In genomic region chr7:106269263-106269961, GRCh38 we compare ENCODE assay signal across 21 cellular contexts. TPM values are rescaled to one million over a fixed set of nuclear protein-coding genes. Genes with fewer than 3 reads are reported as not detected.
DNase-seq lines count a peak whose midpoint lies in the region; ATAC-seq, FAIRE-seq and TF ChIP-seq lines count a peak whose summit lies in the region.
"Had no signal": no experiment of that assay in that cellular context is flagged by ENCODE, and none has a peak within 500 bp of the region (broad histone marks: within the 10 kb centered on the region; RNA-seq: fewer than 3 reads in every experiment).

No MANE protein-coding gene starts in this region.

- peaks cover 41% of the 10 kb centered on the region for H3K4me1 Mint-ChIP-seq in activated T-cell treated with anti-CD3 and anti-CD28 coated beads, Interleukin-2, amount 50 U/mL, for 72 hours (ENCODE audit: low read depth)
- H3K4me1 Mint-ChIP-seq in activated T-cell treated with anti-CD3 and anti-CD28 coated beads, Interleukin-2, amount 50 U/mL, for 4 hours (ENCODE audit: low read depth) = peaks cover 7% of the 10 kb centered on the region
- H3K4me1 Mint-ChIP-seq: B cell had no signal

- CTCF ChIA-PET in HepG2 (lab: Yijun Ruan, JAX; ENCODE audit: low intra/inter-chr PET ratio, low total read pairs) = no interaction called here

- no peaks in the 10 kb centered on the region for H3K9me3 Mint-ChIP-seq in activated T-cell treated with anti-CD3 and anti-CD28 coated beads, Interleukin-2, amount 50 U/mL, for 72 hours
- H3K9me3 Mint-ChIP-seq in activated T-cell treated with anti-CD3 and anti-CD28 coated beads, Interleukin-2, amount 50 U/mL, for 4 hours = no peaks in the 10 kb centered on the region
- H3K9me3 Mint-ChIP-seq: CD4-positive, CD25-positive, alpha-beta regulatory T cell had no signal

- peaks cover 28 to 81% of the 10 kb centered on the region in 2 donors for H3K36me3 Mint-ChIP-seq in activated T-cell treated with anti-CD3 and anti-CD28 coated beads, Interleukin-2, amount 50 U/mL, for 72 hours (ENCODE audit: insufficient read depth in 2 of 2)
- peaks cover 68% of the 10 kb centered on the region for H3K36me3 Mint-ChIP-seq in activated T-cell treated with anti-CD3 and anti-CD28 coated beads, Interleukin-2, amount 50 U/mL, for 4 hours (ENCODE audit: insufficient read depth)

- H3K27ac ChIP-seq in liver (ENCODE audit: low read depth in 1 of 2, low read length in 2 of 2) (no peak overlapping the region), HepG2 (ENCODE audit: extremely low read length, insufficient read depth, low read length) (no peak overlapping the region), left ventricle myocardium inferior (replicated peaks) (peak overlapping the region; percentile 62)
- H3K27ac ChIP-seq: HL-60 had no signal

- H3K9me3 ChIP-seq in liver (ENCODE audit: control insufficient read depth in 4 of 4, low read length in 3 of 4) (no peaks in the 10 kb centered on the region), HepG2 (ENCODE audit: low read length) (no peaks in the 10 kb centered on the region), left ventricle myocardium inferior (replicated peaks) (no peaks in the 10 kb centered on the region)

- TF ChIP-seq EP300 in HepG2 (IDR thresholded peaks at IDR 0.05; ENCODE audit: low read depth in 2 of 2, low read length in 2 of 2) (no peak), HepG2 (CRISPR knock-in tag; IDR thresholded peaks at IDR 0.05; ENCODE audit: borderline replicate concordance) (no peak)

- no peaks in the 10 kb centered on the region for H3K27me3 Mint-ChIP-seq in activated T-cell treated with anti-CD3 and anti-CD28 coated beads, Interleukin-2, amount 50 U/mL, for 72 hours (ENCODE audit: low read depth)
- H3K27me3 Mint-ChIP-seq in activated T-cell treated with anti-CD3 and anti-CD28 coated beads, Interleukin-2, amount 50 U/mL, for 4 hours (ENCODE audit: low read depth) = no peaks in the 10 kb centered on the region
- H3K27me3 Mint-ChIP-seq: B cell; CD4-positive, CD25-positive, alpha-beta regulatory T cell had no signal

- TF ChIP-seq CTCF in liver (IDR thresholded peaks at IDR 0.05; ENCODE audit: low read depth, low read length, missing input control) = no peak
- TF ChIP-seq CTCF in HepG2 (CRISPR knock-in tag; IDR thresholded peaks at IDR 0.05) = no peak
- no peak for TF ChIP-seq CTCF in left ventricle myocardium inferior (IDR thresholded peaks at IDR 0.05; ENCODE audit: borderline replicate concordance)

- WGBS in liver = 62% methylated on average over 4 of the region's 4 CpGs
- 82% methylated on average over 4 of the region's 4 CpGs for WGBS in HepG2 (ENCODE audit: low lambda C conversion rate)

- H3K36me3 ChIP-seq in liver (ENCODE audit: control insufficient read depth in 4 of 4, insufficient read depth in 3 of 4, low read depth in 1 of 4, low read length in 3 of 4) = peaks cover 5 to 96% (median 91%) of the 10 kb centered on the region in 4 donors
- H3K36me3 ChIP-seq in HepG2 (replicated peaks in 1 of 2; ENCODE audit: control insufficient read depth in 1 of 2, insufficient read depth in 2 of 2, low read length in 2 of 2) = peaks cover 2 to 69% of the 10 kb centered on the region in 2 experiments; a peak in 4 of 5 replicates
- H3K36me3 ChIP-seq in left ventricle myocardium inferior = peaks cover 80% of the 10 kb centered on the region

- TF ChIP-seq POLR2A in HepG2 (IDR thresholded peaks at IDR 0.05; ENCODE audit: insufficient read depth in 1 of 2, low read depth in 2 of 2, low read length in 2 of 2) = no peak

- no TSS peak for BruUV-seq in HepG2 (replicated peaks; lab: Mats Ljungman, UMichigan)

- no peaks in the 10 kb centered on the region for H4K20me1 ChIP-seq in HepG2 (ENCODE audit: insufficient read depth, low read length)

- ATAC-seq in activated T-cell treated with anti-CD3 and anti-CD28 coated beads, Interleukin-2, amount 50 U/mL, for 72 hours (replicated peaks in 1 of 2) = no peak
- ATAC-seq in activated T-cell treated with anti-CD3 and anti-CD28 coated beads, Interleukin-2, amount 50 U/mL, for 4 hours = no peak
- ATAC-seq in HepG2 (no peak), HG03039 (IDR thresholded peaks at IDR 0.05; ENCODE audit: unreplicated experiment) (no peak)

- peak overlapping the region; percentile 86 for H3K27ac Mint-ChIP-seq in activated T-cell treated with anti-CD3 and anti-CD28 coated beads, Interleukin-2, amount 50 U/mL, for 72 hours
- H3K27ac Mint-ChIP-seq: B cell had no signal

- H3K4me1 ChIP-seq in liver (ENCODE audit: control insufficient read depth in 4 of 4, insufficient read depth in 4 of 4, low read length in 3 of 4) = peaks cover 1 to 12% (median 7%) of the 10 kb centered on the region in 4 donors
- H3K4me1 ChIP-seq in HepG2 (ENCODE audit: insufficient read depth, low read length) = no peaks in the 10 kb centered on the region
- H3K4me1 ChIP-seq in left ventricle myocardium inferior = peaks cover 55% of the 10 kb centered on the region

- DNase-seq in activated T-cell treated with anti-CD3 and anti-CD28 coated beads, Interleukin-2, amount 50 U/mL, for 72 hours = no peak
- no peak for DNase-seq in activated T-cell treated with anti-CD3 and anti-CD28 coated beads, Interleukin-2, amount 50 U/mL, for 4 hours
- DNase-seq in HepG2 (ENCODE audit: low spot score) (no peak), left ventricle myocardium inferior (no peak), NCI-H1105 treated with DMSO at 0.1 percent for 48 hours (lab: John Stamatoyannopoulos, UW) (no peak)
- DNase-seq: CD4-positive, CD25-positive, alpha-beta regulatory T cell; COR-L47; IMR-90; Karpas-422; NCI-H1048; NCI-H1436 treated with DMSO at 0.1 percent for 48 hours; NCI-H2029; NCI-H345; NCI-H524 treated with DMSO at 0.1 percent for 48 hours; RPMI8226 had no signal

- no peaks in the 10 kb centered on the region for H3K79me2 ChIP-seq in HepG2 (ENCODE audit: insufficient read depth, low read length)

- POLR2A ChIA-PET in HepG2 (lab: Yijun Ruan, JAX) = no interaction called here

- H3K4me3 ChIP-seq in liver (ENCODE audit: low read depth in 1 of 3, low read length in 3 of 3) (no peak overlapping the region), HepG2 (replicated peaks in 1 of 3; ENCODE audit: insufficient read depth in 1 of 3, low read depth in 2 of 3, low read length in 3 of 3) (no peak overlapping the region), left ventricle myocardium inferior (peak overlapping the region; percentile 20)

- in situ Hi-C loops in HepG2 (cut with HindIII; ENCODE audit: extremely low pct_ligation_motif_present, low pct_unique_long_range_greater_than_20kb) = no loop called here

- no peak for FAIRE-seq in HepG2 (lab: Jason Lieb, UNC)
- FAIRE-seq: G401.6, H54 had no signal

- intact Hi-C loops in HepG2 (cut with micrococcal nuclease; ENCODE audit: unreplicated experiment) (no loop called here), left ventricle myocardium inferior (cut with micrococcal nuclease) (no loop called here)

- H3K9ac ChIP-seq in liver (ENCODE audit: low read depth in 1 of 2, low read length in 2 of 2) (peak overlapping the region in 1 of 2 donors; percentile 18), HepG2 (ENCODE audit: insufficient read depth, low read depth, low read length) (no peak overlapping the region)

- H3K4me3 Mint-ChIP-seq in activated T-cell treated with anti-CD3 and anti-CD28 coated beads, Interleukin-2, amount 50 U/mL, for 72 hours = no peak overlapping the region
- no peak overlapping the region for H3K4me3 Mint-ChIP-seq in activated T-cell treated with anti-CD3 and anti-CD28 coated beads, Interleukin-2, amount 50 U/mL, for 4 hours
- H3K4me3 Mint-ChIP-seq: B cell; CD4-positive, CD25-positive, alpha-beta regulatory T cell had no signal

- TF ChIP-seq RAD21 in liver (IDR thresholded peaks at IDR 0.05) = peak in 1 of 2 donors; percentile 2
- no peak for TF ChIP-seq RAD21 in HepG2 (CRISPR knock-in tag; IDR thresholded peaks at IDR 0.05)

- H3K27me3 ChIP-seq in liver (ENCODE audit: control insufficient read depth in 4 of 4, insufficient read depth in 4 of 4, low read length in 3 of 4) (no peaks in the 10 kb centered on the region), HepG2 (ENCODE audit: control insufficient read depth in 1 of 2, insufficient read depth in 2 of 2, low read length in 2 of 2) (no peaks in the 10 kb centered on the region), left ventricle myocardium inferior (ENCODE audit: low read depth) (no peaks in the 10 kb centered on the region)

- H3K4me2 ChIP-seq in HepG2 (ENCODE audit: low read depth, low read length) = no peak overlapping the region

- no peak overlapping the region for H2AFZ ChIP-seq in HepG2 (ENCODE audit: low read length)

TF ChIP-seq in liver, 16 proteins besides CTCF, POLR2A, EP300 and RAD21 (continues in another document):
- TF ChIP-seq FOXA1 (IDR thresholded peaks at IDR 0.05) = no peak

RNA-seq across cellular contexts. Expression of gene NAMPT, which starts 15.4 kb away (rescaled TPM):
- total RNA-seq in activated T-cell treated with anti-CD3 and anti-CD28 coated beads, Interleukin-2, amount 50 U/mL, for 72 hours = 1,000 to 10,000 TPM in 1 of 2 donors, 100 to 1,000 TPM in 1; 819 to 1,006 TPM
- 1,000 to 10,000 TPM; 1,116 to 1,426 (median 1,121) TPM for total RNA-seq in activated T-cell treated with anti-CD3 and anti-CD28 coated beads, Interleukin-2, amount 50 U/mL, for 4 hours
- total RNA-seq in liver (100 to 1,000 TPM in 1 of 2 donors, 10 to 100 TPM in 1; 20.8 to 444 TPM), HepG2 (2016; rRNA removed; fragmentation: Illumina TruSeq; extraction: Trizol) (67.7 and 105 TPM in 2 replicates), left ventricle myocardium inferior (123 TPM)
- polyA plus RNA-seq in liver (100 to 1,000 TPM; 134 to 185 TPM), HepG2 (2011; rRNA removed) (10.4 and 15.8 TPM in 2 replicates)
- total RNA-seq in HepG2 (2016; cell fraction: cytosol; rRNA removed; fragmentation: Illumina TruSeq; extraction: Trizol; ENCODE audit: low read depth) = 13.0 and 13.4 TPM in 2 replicates
- total RNA-seq in HepG2 (2016; cell fraction: insoluble cytoplasmic fraction; rRNA removed; fragmentation: Illumina TruSeq; extraction: Trizol) = 64.2 and 94.5 TPM in 2 replicates
- total RNA-seq in HepG2 (2016; cell fraction: membrane; rRNA removed; fragmentation: Illumina TruSeq; extraction: Trizol) = 33.7 and 41.5 TPM in 2 replicates
- total RNA-seq in HepG2 (2016; cell fraction: nucleus; rRNA removed; fragmentation: Illumina TruSeq; extraction: Trizol) = 43.1 and 45.4 TPM in 2 replicates
- polyA plus RNA-seq in HepG2 (2011; cell fraction: cytosol; rRNA removed) = 6.9 and 10.2 TPM in 2 replicates
- polyA plus RNA-seq in HepG2 (2011; cell fraction: nucleus; rRNA removed) = 4.5 and 9.2 TPM in 2 replicates
- polyA plus RNA-seq in HepG2 (2012) = 32.6 and 38.7 TPM in 2 replicates
- 7.8 and 8.1 TPM in 2 replicates for polyA plus RNA-seq in HepG2 (2016; cell fraction: cytosol; fragmentation: Illumina TruSeq; extraction: Trizol; ENCODE audit: low read depth)
- polyA plus RNA-seq in HepG2 (2016; cell fraction: insoluble cytoplasmic fraction; fragmentation: Illumina TruSeq; extraction: Trizol; ENCODE audit: low read depth) = 74.3 and 76.8 TPM in 2 replicates
- 14.5 and 16.2 TPM in 2 replicates for polyA plus RNA-seq in HepG2 (2016; cell fraction: membrane; fragmentation: Illumina TruSeq; extraction: Trizol; ENCODE audit: low read depth)
- polyA plus RNA-seq in HepG2 (2016; cell fraction: nucleus; fragmentation: Illumina TruSeq; extraction: Trizol; ENCODE audit: insufficient read depth, low read depth) = 23.2 and 29.2 TPM in 2 replicates
- 7.5 and 29.2 TPM in 2 replicates for polyA minus RNA-seq in HepG2 (2011; rRNA and poly(A)+ RNA removed; ENCODE audit: low replicate concordance)
- polyA minus RNA-seq in HepG2 (2011; cell fraction: cytosol; rRNA and poly(A)+ RNA removed) = 43.6 and 50.5 TPM in 2 replicates
- polyA minus RNA-seq in HepG2 (2011; cell fraction: nucleus; rRNA and poly(A)+ RNA removed) = 56.3 and 66.5 TPM in 2 replicates
